Comparison of ENCODE assay signal across 1 cellular context in genomic region chr2:71498261-71498701, GRCh38.
TF ChIP-seq lines count a peak whose summit lies in the region.

No MANE protein-coding gene starts in this region.

TF ChIP-seq in IMR-90, 13 proteins besides CTCF, POLR2A, EP300 and RAD21:
- TF ChIP-seq USF2 (IDR thresholded peaks at IDR 0.05; ENCODE audit: low read depth, low read length) (peak; percentile 68), MAZ (IDR thresholded peaks at IDR 0.05; ENCODE audit: borderline replicate concordance, low read depth, low read length) (no peak), MXI1 (IDR thresholded peaks at IDR 0.05; ENCODE audit: borderline replicate concordance, low read depth, low read length) (no peak), BHLHE40 (IDR thresholded peaks at IDR 0.05; ENCODE audit: low read depth, low read length) (peak; percentile 62)
